9 cellular contexts compared by ENCODE assay signal in genomic region chr12:103441437-103442186, GRCh38. TPM values are rescaled to one million over a fixed set of nuclear protein-coding genes. Genes with fewer than 3 reads are reported as not detected.
DNase-seq lines count a peak whose midpoint lies in the region; ATAC-seq and TF ChIP-seq lines count a peak whose summit lies in the region.
"Had no signal": no experiment of that assay in that cellular context is flagged by ENCODE, and none has a peak within 500 bp of the region (broad histone marks: within the 10 kb centered on the region; RNA-seq: fewer than 3 reads in every experiment).

No MANE protein-coding gene starts in this region.

- H3K27me3 ChIP-seq in thymus (ENCODE audit: control insufficient read depth, insufficient read depth) = no peaks in the 10 kb centered on the region
- H3K27me3 ChIP-seq: neutrophil had no signal

- no peaks in the 10 kb centered on the region for H3K9me3 Mint-ChIP-seq in activated T-cell treated with anti-CD3 and anti-CD28 coated beads, Interleukin-2, amount 50 U/mL, for 4 hours

- DNase-seq in GM12865 (ENCODE audit: low read depth) (peak; percentile 94), GM03348 (ENCODE audit: low spot score) (no peak), A172 (ENCODE audit: low spot score) (no peak), NCI-H2227 treated with DMSO at 0.1 percent for 48 hours (lab: John Stamatoyannopoulos, UW) (no peak)
- no peak for DNase-seq in activated T-cell treated with anti-CD3 and anti-CD28 coated beads, Interleukin-2, amount 50 U/mL, for 4 hours

- ATAC-seq in GM19463 (IDR thresholded peaks at IDR 0.05; ENCODE audit: unreplicated experiment) (peak; percentile 92), HG03442 (IDR thresholded peaks at IDR 0.05; ENCODE audit: unreplicated experiment) (peak; percentile 96)
- peak; percentile 96 to 97 for ATAC-seq in activated T-cell treated with anti-CD3 and anti-CD28 coated beads, Interleukin-2, amount 50 U/mL, for 4 hours

- H3K4me1 Mint-ChIP-seq in activated T-cell treated with anti-CD3 and anti-CD28 coated beads, Interleukin-2, amount 50 U/mL, for 4 hours (ENCODE audit: low read depth) = peaks cover 24% of the 10 kb centered on the region

- peaks cover 4% of the 10 kb centered on the region for H3K4me1 ChIP-seq in thymus (ENCODE audit: control insufficient read depth, insufficient read depth, low read length)

- H3K4me3 ChIP-seq in GM12865 (ENCODE audit: low read depth, low read length) = peak overlapping the region; percentile 20
- H3K4me3 ChIP-seq in thymus (ENCODE audit: low read length) = peak overlapping the region; percentile 5

- no peaks in the 10 kb centered on the region for H3K36me3 ChIP-seq in thymus (ENCODE audit: control insufficient read depth, insufficient read depth)
- H3K36me3 ChIP-seq: neutrophil had no signal

- 51% methylated on average over 1 of the region's 1 CpG for WGBS in thymus

- H3K27ac ChIP-seq in thymus (ENCODE audit: low read depth) = peak overlapping the region; percentile 69
- H3K27ac ChIP-seq: neutrophil had no signal

- H3K9me3 ChIP-seq in thymus (ENCODE audit: control insufficient read depth) = no peaks in the 10 kb centered on the region
- H3K9me3 ChIP-seq: neutrophil had no signal

- no peaks in the 10 kb centered on the region for H3K36me3 Mint-ChIP-seq in activated T-cell treated with anti-CD3 and anti-CD28 coated beads, Interleukin-2, amount 50 U/mL, for 4 hours (ENCODE audit: insufficient read depth)

- H3K27me3 Mint-ChIP-seq in activated T-cell treated with anti-CD3 and anti-CD28 coated beads, Interleukin-2, amount 50 U/mL, for 4 hours (ENCODE audit: low read depth) = no peaks in the 10 kb centered on the region

- peak overlapping the region; percentile 72 for H3K4me3 Mint-ChIP-seq in activated T-cell treated with anti-CD3 and anti-CD28 coated beads, Interleukin-2, amount 50 U/mL, for 4 hours

- no peak for TF ChIP-seq CTCF in GM12865 (IDR thresholded peaks at IDR 0.05; ENCODE audit: insufficient read depth, low read depth, low read length, missing control alignments)

RNA-seq across cellular contexts. Expression of gene C12orf42, which starts 54.2 kb away (rescaled TPM):
- total RNA-seq in activated T-cell treated with anti-CD3 and anti-CD28 coated beads, Interleukin-2, amount 50 U/mL, for 4 hours = under 1 TPM; 0.46 to 0.50 (median 0.49) TPM
- polyA plus RNA-seq in thymus = 0.94 TPM
- total RNA-seq in A172 (2014; rRNA removed; shearing (Covaris generic)) = not detected in 2 replicates
